In the genomic region with DNA sequence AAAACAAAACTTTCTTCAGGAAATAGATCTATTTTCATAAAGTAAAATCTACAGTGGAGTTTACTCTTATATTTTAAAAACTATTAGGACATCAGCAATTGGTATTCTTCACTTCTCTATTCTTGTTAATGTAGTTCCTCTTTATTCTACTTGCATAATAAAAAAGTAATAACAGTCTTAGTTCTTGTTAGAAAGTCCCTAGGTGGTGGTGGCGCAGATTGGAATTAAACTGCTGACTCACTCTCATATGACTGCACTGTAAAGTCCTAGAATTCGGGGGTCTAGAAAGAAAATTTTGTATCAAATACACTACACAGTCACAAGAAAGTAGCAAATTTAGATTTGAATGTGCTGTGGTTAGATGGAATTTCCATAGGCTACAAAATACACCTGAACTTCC, we compare ENCODE assay signal across 12 cellular contexts.
DNase-seq lines count a peak whose midpoint lies in the region; ATAC-seq and TF ChIP-seq lines count a peak whose summit lies in the region.
"Had no signal": no experiment of that assay in that cellular context is flagged by ENCODE, and none has a peak within 500 bp of the region (broad histone marks: within the 10 kb centered on the region; RNA-seq: fewer than 3 reads in every experiment).

No MANE protein-coding gene starts in this region.

- no peak overlapping the region for H3K4me3 ChIP-seq in SK-N-MC
- H3K4me3 ChIP-seq: cardiac muscle cell had no signal

- ATAC-seq in HG03095 (IDR thresholded peaks at IDR 0.05; ENCODE audit: unreplicated experiment): peak; percentile 52

- peak; percentile 57 for DNase-seq in COLO829 (ENCODE audit: low spot score)
- peak; percentile 51 for DNase-seq in GM20000 (ENCODE audit: low spot score)
- DNase-seq in SK-N-MC (ENCODE audit: low read depth, low spot score): no peak
- no peak for DNase-seq in amygdala (lab: John Stamatoyannopoulos, UW)
- DNase-seq in NCI-H146 treated with DMSO at 0.1 percent for 48 hours (lab: John Stamatoyannopoulos, UW; ENCODE audit: unreplicated experiment): no peak
- no peak for DNase-seq in Ammon's horn (ENCODE audit: low spot score)
- DNase-seq in HEK293T (ENCODE audit: extremely low spot score): no peak
- DNase-seq: foreskin melanocyte; MM.1S; stimulated activated CD4-positive, alpha-beta T cell treated with anti-CD3 and anti-CD28 coated beads, Interleukin-1b, Interleukin-23, amount 100 ng/mL, for 48 hours had no signal

- CTCF ChIA-PET in HEK293T (lab: Yijun Ruan, JAX): no interaction called here

- H3K9ac ChIP-seq in SK-N-MC (ENCODE audit: insufficient read length): no peak overlapping the region

- H3K27ac ChIP-seq in SK-N-MC: peak overlapping the region; percentile 81
- H3K27ac ChIP-seq: cardiac muscle cell had no signal

- H3K36me3 ChIP-seq in SK-N-MC (ENCODE audit: insufficient read depth, low read length): no peaks in the 10 kb centered on the region
- H3K36me3 ChIP-seq: cardiac muscle cell had no signal

- H3K9me3 ChIP-seq in SK-N-MC (ENCODE audit: low read depth, low read length): no peaks in the 10 kb centered on the region

- TF ChIP-seq CTCF in GM20000 (IDR thresholded peaks at IDR 0.05; ENCODE audit: extremely low read depth, missing control alignments): no peak

- POLR2A ChIA-PET in HEK293T (lab: Yijun Ruan, JAX): no interaction called here

TF ChIP-seq in HEK293T, 16 proteins besides CTCF, POLR2A, EP300 and RAD21:
- no peak for TF ChIP-seq CTBP1 (IDR thresholded peaks at IDR 0.05; ENCODE audit: borderline replicate concordance)

Comparison
In these comparisons a context has a peak if more than half of its experiments do, and no peak if none do; other contexts are left out.
1. DNase-seq: peak in COLO829 (single experiment) and GM20000 (single experiment); none in SK-N-MC (single experiment), amygdala (0 of 56), NCI-H146 treated with DMSO at 0.1 percent for 48 hours (single experiment), Ammon's horn (single experiment) and HEK293T (single experiment).